ENCODE assay signal across 23 cellular contexts in genomic region chr3:116318370-116318769, GRCh38.
"Had no signal": no experiment of that assay in that cellular context is flagged by ENCODE, and none has a peak within 500 bp of the region (broad histone marks: within the 10 kb centered on the region; RNA-seq: fewer than 3 reads in every experiment).

No MANE protein-coding gene starts in this region.

- H3K4me1 ChIP-seq: SJSA1 had no signal

- H3K27ac ChIP-seq: SJSA1 had no signal

- H3K27me3 ChIP-seq: MG63 had no signal

- FAIRE-seq: HepG2 had no signal

- H3K36me3 ChIP-seq: MG63, SJSA1 had no signal

- H3K9me3 ChIP-seq: MG63, SJSA1 had no signal

- DNase-seq: IMR-90; Karpas-422; KG1; MG63; NCI-H1092; NCI-H1105 treated with DMSO at 0.1 percent for 48 hours; NCI-H1417 treated with DMSO at 0.1 percent for 48 hours; NCI-H1694; NCI-H187 treated with DMSO at 0.1 percent for 48 hours; NCI-H2029 treated with DMSO at 0.1 percent for 48 hours; NCI-H2171 treated with DMSO at 0.1 percent for 48 hours; NCI-H345; NCI-H524; NCI-H526 treated with DMSO at 0.1 percent for 48 hours; NCI-H774; NK-92 treated with Interleukin-12 subunit alpha and Interleukin-12 subunit beta, amount 100 ng/mL, for 24 hours; PC-3; SHP77 treated with DMSO at 0.1 percent for 48 hours had no signal

- H3K4me3 ChIP-seq: MG63, SJSA1, SK-N-MC had no signal

- ATAC-seq: HepG2, Panc1, PC-3, Right ventricle myocardium inferior had no signal
